ENCODE assay signal across 14 cellular contexts in genomic region chr3:72907131-72907697, GRCh38. TPM values are rescaled to one million over a fixed set of nuclear protein-coding genes. Genes with fewer than 3 reads are reported as not detected.
DNase-seq lines count a peak whose midpoint lies in the region; ATAC-seq and TF ChIP-seq lines count a peak whose summit lies in the region.
"Had no signal": no experiment of that assay in that cellular context is flagged by ENCODE, and none has a peak within 500 bp of the region (broad histone marks: within the 10 kb centered on the region; RNA-seq: fewer than 3 reads in every experiment).

No MANE protein-coding gene starts in this region.

- no peaks in the 10 kb centered on the region for H3K27me3 ChIP-seq in left ventricle myocardium inferior (ENCODE audit: low read depth)
- H3K27me3 ChIP-seq: BLaER1 had no signal

- in situ Hi-C loops in astrocyte of the cerebellum (cut with HindIII; ENCODE audit: low sequenced_read_pairs) = no loop called here
- in situ Hi-C loops in ACHN (cut with HindIII; ENCODE audit: low pct_ligation_motif_present, low pct_unique_long_range_greater_than_20kb, low sequenced_read_pairs) = no loop called here

- H3K9me3 Mint-ChIP-seq in activated T-helper 2 cell treated with anti-CD3 and anti-CD28 coated beads, Interferon-gamma antibody, Interleukin-2, Interleukin-4, amounts not matched to agents 10 μg/mL and 5 μg/mL and 100 μg/mL, durations not matched to agents 14 hours and 24 hours and 36 hours = no peaks in the 10 kb centered on the region
- H3K9me3 Mint-ChIP-seq: effector memory CD8-positive, alpha-beta T cell; immature natural killer cell had no signal

- peaks cover 7% of the 10 kb centered on the region for H3K27me3 Mint-ChIP-seq in activated T-helper 2 cell treated with anti-CD3 and anti-CD28 coated beads, Interferon-gamma antibody, Interleukin-2, Interleukin-4, amounts not matched to agents 10 μg/mL and 5 μg/mL and 100 μg/mL, durations not matched to agents 14 hours and 24 hours and 36 hours (ENCODE audit: low read depth)

- TF ChIP-seq CTCF in AG09319 (IDR thresholded peaks at IDR 0.05; ENCODE audit: low read depth, low read length) (no peak), astrocyte of the cerebellum (IDR thresholded peaks at IDR 0.05; ENCODE audit: low read depth, low read length, missing control alignments) (no peak), left ventricle myocardium inferior (IDR thresholded peaks at IDR 0.05; ENCODE audit: borderline replicate concordance) (no peak)

- peaks cover 29% of the 10 kb centered on the region for H3K4me1 ChIP-seq in left ventricle myocardium inferior
- H3K4me1 ChIP-seq: BLaER1 had no signal

- H3K4me3 ChIP-seq in astrocyte of the cerebellum (ENCODE audit: low read depth, low read length) = no peak overlapping the region
- no peak overlapping the region for H3K4me3 ChIP-seq in left ventricle myocardium inferior
- H3K4me3 ChIP-seq: BLaER1 had no signal

- H3K9me3 ChIP-seq in left ventricle myocardium inferior (replicated peaks) = no peaks in the 10 kb centered on the region
- H3K9me3 ChIP-seq: BLaER1 had no signal

- H3K27ac ChIP-seq in left ventricle myocardium inferior (replicated peaks) = peak overlapping the region; percentile 75
- H3K27ac ChIP-seq: BLaER1 had no signal

- no peaks in the 10 kb centered on the region for H3K36me3 Mint-ChIP-seq in activated T-helper 2 cell treated with anti-CD3 and anti-CD28 coated beads, Interferon-gamma antibody, Interleukin-2, Interleukin-4, amounts not matched to agents 10 μg/mL and 5 μg/mL and 100 μg/mL, durations not matched to agents 14 hours and 24 hours and 36 hours (ENCODE audit: low read depth)
- H3K36me3 Mint-ChIP-seq: immature natural killer cell had no signal

- DNase-seq in AG09319 (ENCODE audit: extremely low read depth, low read depth) = peak; percentile 94
- peak; percentile 95 for DNase-seq in astrocyte of the cerebellum (ENCODE audit: low read depth)
- DNase-seq in left ventricle myocardium inferior = no peak
- peak; percentile 24 for DNase-seq in putamen (ENCODE audit: low spot score)
- no peak for DNase-seq in stimulated activated CD4-positive, alpha-beta T cell treated with anti-CD3 and anti-CD28 coated beads, Interleukin-15, amount 100 ng/mL, for 24 hours
- no peak for DNase-seq in ACHN
- no peak for DNase-seq in activated T-helper 2 cell treated with anti-CD3 and anti-CD28 coated beads, Interferon-gamma antibody, Interleukin-2, Interleukin-4, amounts not matched to agents 10 μg/mL and 5 μg/mL and 100 μg/mL, durations not matched to agents 14 hours and 24 hours and 36 hours (ENCODE audit: low spot score)
- DNase-seq: activated CD4-positive, alpha-beta T cell treated with anti-CD3 and anti-CD28 coated beads for 1 hour; activated effector memory CD4-positive, alpha-beta T cell treated with anti-CD3 and anti-CD28 coated beads, Interleukin-2, amount 50 U/mL, for 16 hours; effector memory CD8-positive, alpha-beta T cell; immature natural killer cell; Karpas-422 had no signal

- no peak overlapping the region for H3K4me3 Mint-ChIP-seq in activated T-helper 2 cell treated with anti-CD3 and anti-CD28 coated beads, Interferon-gamma antibody, Interleukin-2, Interleukin-4, amounts not matched to agents 10 μg/mL and 5 μg/mL and 100 μg/mL, durations not matched to agents 14 hours and 24 hours and 36 hours (ENCODE audit: low read depth)
- H3K4me3 Mint-ChIP-seq: effector memory CD8-positive, alpha-beta T cell; immature natural killer cell had no signal

- intact Hi-C loops in left ventricle myocardium inferior (cut with micrococcal nuclease) = no loop called here
- intact Hi-C loops in activated T-helper 2 cell treated with anti-CD3 and anti-CD28 coated beads, Interferon-gamma antibody, Interleukin-2, Interleukin-4, amounts not matched to agents 10 μg/mL and 5 μg/mL and 100 μg/mL, durations not matched to agents 14 hours and 24 hours and 36 hours (cut with micrococcal nuclease) = loop anchor here (1.0 kb wide), 1 partner anchor 9 kb away; no protein-coding TSS in a partner anchor

- H3K27ac Mint-ChIP-seq in activated T-helper 2 cell treated with anti-CD3 and anti-CD28 coated beads, Interferon-gamma antibody, Interleukin-2, Interleukin-4, amounts not matched to agents 10 μg/mL and 5 μg/mL and 100 μg/mL, durations not matched to agents 14 hours and 24 hours and 36 hours = no peak overlapping the region
- H3K27ac Mint-ChIP-seq: effector memory CD8-positive, alpha-beta T cell; immature natural killer cell had no signal

- no peak for ATAC-seq in GM18498 (IDR thresholded peaks at IDR 0.05; ENCODE audit: unreplicated experiment)
- ATAC-seq: effector memory CD8-positive, alpha-beta T cell had no signal

- no peaks in the 10 kb centered on the region for H3K4me1 Mint-ChIP-seq in activated T-helper 2 cell treated with anti-CD3 and anti-CD28 coated beads, Interferon-gamma antibody, Interleukin-2, Interleukin-4, amounts not matched to agents 10 μg/mL and 5 μg/mL and 100 μg/mL, durations not matched to agents 14 hours and 24 hours and 36 hours (ENCODE audit: low read depth)
- H3K4me1 Mint-ChIP-seq: immature natural killer cell had no signal

- H3K36me3 ChIP-seq in left ventricle myocardium inferior = no peaks in the 10 kb centered on the region
- H3K36me3 ChIP-seq: BLaER1 had no signal

RNA-seq across cellular contexts. Expression of gene GXYLT2, which starts 19.4 kb away (rescaled TPM):
- 16.2 TPM for total RNA-seq in left ventricle myocardium inferior
- total RNA-seq in activated T-helper 2 cell treated with anti-CD3 and anti-CD28 coated beads, Interferon-gamma antibody, Interleukin-2, Interleukin-4, amounts not matched to agents 10 μg/mL and 5 μg/mL and 100 μg/mL, durations not matched to agents 14 hours and 24 hours and 36 hours = 0.05 TPM in 1 of 2 replicates, not detected in the other

RNA-seq across cellular contexts. Expression of gene SHQ1, which starts 59.0 kb away (rescaled TPM):
- 18.8 TPM for total RNA-seq in left ventricle myocardium inferior
- total RNA-seq in activated T-helper 2 cell treated with anti-CD3 and anti-CD28 coated beads, Interferon-gamma antibody, Interleukin-2, Interleukin-4, amounts not matched to agents 10 μg/mL and 5 μg/mL and 100 μg/mL, durations not matched to agents 14 hours and 24 hours and 36 hours = 29.0 and 31.2 TPM in 2 replicates

Comparison
In these comparisons a context has a peak if more than half of its experiments do, and no peak if none do; other contexts are left out.
1. DNase-seq: peak in AG09319 (single experiment), astrocyte of the cerebellum (single experiment) and putamen (single experiment); none in left ventricle myocardium inferior (single experiment), stimulated activated CD4-positive, alpha-beta T cell treated with anti-CD3 and anti-CD28 coated beads, Interleukin-15, amount 100 ng/mL, for 24 hours (single experiment), ACHN (single experiment) and activated T-helper 2 cell treated with anti-CD3 and anti-CD28 coated beads, Interferon-gamma antibody, Interleukin-2, Interleukin-4, amounts not matched to agents 10 μg/mL and 5 μg/mL and 100 μg/mL, durations not matched to agents 14 hours and 24 hours and 36 hours (single experiment).
2. RNA of gene GXYLT2, which starts 19.4 kb away (total RNA-seq): 16.2 TPM in left ventricle myocardium inferior (single experiment); 0.05 TPM in activated T-helper 2 cell treated with anti-CD3 and anti-CD28 coated beads, Interferon-gamma antibody, Interleukin-2, Interleukin-4, amounts not matched to agents 10 μg/mL and 5 μg/mL and 100 μg/mL, durations not matched to agents 14 hours and 24 hours and 36 hours; every median in the first group is over 10 times any median in the second.